21 cellular contexts compared by ENCODE assay signal in genomic region chr5:3391210-3391609, GRCh38.
"Had no signal": no experiment of that assay in that cellular context is flagged by ENCODE, and none has a peak within 500 bp of the region (broad histone marks: within the 10 kb centered on the region; RNA-seq: fewer than 3 reads in every experiment).

No MANE protein-coding gene starts in this region.

- H3K27ac Mint-ChIP-seq: dendritic cell treated with granulocyte-macrophage colony-stimulating factor and Interleukin-4, amounts not matched to agents 40 ng/mL and 50 ng/mL, for 4 days; effector memory CD8-positive, alpha-beta T cell; endodermal cell; immature natural killer cell; memory B cell; naive thymus-derived CD4-positive, alpha-beta T cell had no signal

- H3K9me3 Mint-ChIP-seq: dendritic cell treated with granulocyte-macrophage colony-stimulating factor and Interleukin-4, amounts not matched to agents 40 ng/mL and 50 ng/mL, for 4 days; endodermal cell had no signal

- H3K36me3 Mint-ChIP-seq: immature natural killer cell, memory B cell had no signal

- DNase-seq: colonic mucosa; cortex of kidney; effector CD8-positive, alpha-beta T cell; effector memory CD8-positive, alpha-beta T cell; endodermal cell; erythroblast; foreskin keratinocyte; heart left ventricle; hypothalamus; immature natural killer cell; left cardiac atrium; left lung; left ventricle myocardium superior; lower lobe of right lung; mammary epithelial cell; mesendoderm; midbrain; naive thymus-derived CD4-positive, alpha-beta T cell had no signal

- H3K4me1 Mint-ChIP-seq: immature natural killer cell; memory B cell; naive thymus-derived CD4-positive, alpha-beta T cell had no signal

- H3K4me3 Mint-ChIP-seq: dendritic cell treated with granulocyte-macrophage colony-stimulating factor and Interleukin-4, amounts not matched to agents 40 ng/mL and 50 ng/mL, for 4 days; effector memory CD8-positive, alpha-beta T cell; endodermal cell; immature natural killer cell; memory B cell; naive thymus-derived CD4-positive, alpha-beta T cell had no signal

- ATAC-seq: effector memory CD8-positive, alpha-beta T cell; esophagus mucosa; foreskin keratinocyte; heart left ventricle; left cardiac atrium; left lung; left ventricle myocardium superior; lower lobe of right lung had no signal

- H3K27me3 Mint-ChIP-seq: dendritic cell treated with granulocyte-macrophage colony-stimulating factor and Interleukin-4, amounts not matched to agents 40 ng/mL and 50 ng/mL, for 4 days; effector memory CD8-positive, alpha-beta T cell; memory B cell; naive thymus-derived CD4-positive, alpha-beta T cell had no signal
